Comparison of ENCODE assay signal across 1 cellular context in genomic region chr6:24738732-24739131, GRCh38.
TF ChIP-seq lines count a peak whose summit lies in the region.

No MANE protein-coding gene starts in this region.

TF ChIP-seq in GM23338, 12 proteins besides CTCF, POLR2A, EP300 and RAD21:
- TF ChIP-seq JUNB (IDR thresholded peaks at IDR 0.05; ENCODE audit: unreplicated experiment) (no peak), NANOG (IDR thresholded peaks at IDR 0.05; ENCODE audit: borderline replicate concordance) (no peak), STAT1 (IDR thresholded peaks at IDR 0.05; ENCODE audit: unreplicated experiment) (no peak), REST (IDR thresholded peaks at IDR 0.05; ENCODE audit: unreplicated experiment) (no peak), EZH2phosphoT487 (IDR thresholded peaks at IDR 0.05; ENCODE audit: unreplicated experiment) (no peak), CREB1 (CRISPR knock-in tag; IDR thresholded peaks at IDR 0.05; ENCODE audit: low read depth) (no peak), ZNF331 (CRISPR knock-in tag; IDR thresholded peaks at IDR 0.05; ENCODE audit: low read depth) (no peak)
- TF ChIP-seq, protein P1, sequence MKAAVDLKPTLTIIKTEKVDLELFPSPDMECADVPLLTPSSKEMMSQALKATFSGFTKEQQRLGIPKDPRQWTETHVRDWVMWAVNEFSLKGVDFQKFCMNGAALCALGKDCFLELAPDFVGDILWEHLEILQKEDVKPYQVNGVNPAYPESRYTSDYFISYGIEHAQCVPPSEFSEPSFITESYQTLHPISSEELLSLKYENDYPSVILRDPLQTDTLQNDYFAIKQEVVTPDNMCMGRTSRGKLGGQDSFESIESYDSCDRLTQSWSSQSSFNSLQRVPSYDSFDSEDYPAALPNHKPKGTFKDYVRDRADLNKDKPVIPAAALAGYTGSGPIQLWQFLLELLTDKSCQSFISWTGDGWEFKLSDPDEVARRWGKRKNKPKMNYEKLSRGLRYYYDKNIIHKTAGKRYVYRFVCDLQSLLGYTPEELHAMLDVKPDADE (IDR thresholded peaks at IDR 0.05), result no peak
- TF ChIP-seq, protein P2, sequence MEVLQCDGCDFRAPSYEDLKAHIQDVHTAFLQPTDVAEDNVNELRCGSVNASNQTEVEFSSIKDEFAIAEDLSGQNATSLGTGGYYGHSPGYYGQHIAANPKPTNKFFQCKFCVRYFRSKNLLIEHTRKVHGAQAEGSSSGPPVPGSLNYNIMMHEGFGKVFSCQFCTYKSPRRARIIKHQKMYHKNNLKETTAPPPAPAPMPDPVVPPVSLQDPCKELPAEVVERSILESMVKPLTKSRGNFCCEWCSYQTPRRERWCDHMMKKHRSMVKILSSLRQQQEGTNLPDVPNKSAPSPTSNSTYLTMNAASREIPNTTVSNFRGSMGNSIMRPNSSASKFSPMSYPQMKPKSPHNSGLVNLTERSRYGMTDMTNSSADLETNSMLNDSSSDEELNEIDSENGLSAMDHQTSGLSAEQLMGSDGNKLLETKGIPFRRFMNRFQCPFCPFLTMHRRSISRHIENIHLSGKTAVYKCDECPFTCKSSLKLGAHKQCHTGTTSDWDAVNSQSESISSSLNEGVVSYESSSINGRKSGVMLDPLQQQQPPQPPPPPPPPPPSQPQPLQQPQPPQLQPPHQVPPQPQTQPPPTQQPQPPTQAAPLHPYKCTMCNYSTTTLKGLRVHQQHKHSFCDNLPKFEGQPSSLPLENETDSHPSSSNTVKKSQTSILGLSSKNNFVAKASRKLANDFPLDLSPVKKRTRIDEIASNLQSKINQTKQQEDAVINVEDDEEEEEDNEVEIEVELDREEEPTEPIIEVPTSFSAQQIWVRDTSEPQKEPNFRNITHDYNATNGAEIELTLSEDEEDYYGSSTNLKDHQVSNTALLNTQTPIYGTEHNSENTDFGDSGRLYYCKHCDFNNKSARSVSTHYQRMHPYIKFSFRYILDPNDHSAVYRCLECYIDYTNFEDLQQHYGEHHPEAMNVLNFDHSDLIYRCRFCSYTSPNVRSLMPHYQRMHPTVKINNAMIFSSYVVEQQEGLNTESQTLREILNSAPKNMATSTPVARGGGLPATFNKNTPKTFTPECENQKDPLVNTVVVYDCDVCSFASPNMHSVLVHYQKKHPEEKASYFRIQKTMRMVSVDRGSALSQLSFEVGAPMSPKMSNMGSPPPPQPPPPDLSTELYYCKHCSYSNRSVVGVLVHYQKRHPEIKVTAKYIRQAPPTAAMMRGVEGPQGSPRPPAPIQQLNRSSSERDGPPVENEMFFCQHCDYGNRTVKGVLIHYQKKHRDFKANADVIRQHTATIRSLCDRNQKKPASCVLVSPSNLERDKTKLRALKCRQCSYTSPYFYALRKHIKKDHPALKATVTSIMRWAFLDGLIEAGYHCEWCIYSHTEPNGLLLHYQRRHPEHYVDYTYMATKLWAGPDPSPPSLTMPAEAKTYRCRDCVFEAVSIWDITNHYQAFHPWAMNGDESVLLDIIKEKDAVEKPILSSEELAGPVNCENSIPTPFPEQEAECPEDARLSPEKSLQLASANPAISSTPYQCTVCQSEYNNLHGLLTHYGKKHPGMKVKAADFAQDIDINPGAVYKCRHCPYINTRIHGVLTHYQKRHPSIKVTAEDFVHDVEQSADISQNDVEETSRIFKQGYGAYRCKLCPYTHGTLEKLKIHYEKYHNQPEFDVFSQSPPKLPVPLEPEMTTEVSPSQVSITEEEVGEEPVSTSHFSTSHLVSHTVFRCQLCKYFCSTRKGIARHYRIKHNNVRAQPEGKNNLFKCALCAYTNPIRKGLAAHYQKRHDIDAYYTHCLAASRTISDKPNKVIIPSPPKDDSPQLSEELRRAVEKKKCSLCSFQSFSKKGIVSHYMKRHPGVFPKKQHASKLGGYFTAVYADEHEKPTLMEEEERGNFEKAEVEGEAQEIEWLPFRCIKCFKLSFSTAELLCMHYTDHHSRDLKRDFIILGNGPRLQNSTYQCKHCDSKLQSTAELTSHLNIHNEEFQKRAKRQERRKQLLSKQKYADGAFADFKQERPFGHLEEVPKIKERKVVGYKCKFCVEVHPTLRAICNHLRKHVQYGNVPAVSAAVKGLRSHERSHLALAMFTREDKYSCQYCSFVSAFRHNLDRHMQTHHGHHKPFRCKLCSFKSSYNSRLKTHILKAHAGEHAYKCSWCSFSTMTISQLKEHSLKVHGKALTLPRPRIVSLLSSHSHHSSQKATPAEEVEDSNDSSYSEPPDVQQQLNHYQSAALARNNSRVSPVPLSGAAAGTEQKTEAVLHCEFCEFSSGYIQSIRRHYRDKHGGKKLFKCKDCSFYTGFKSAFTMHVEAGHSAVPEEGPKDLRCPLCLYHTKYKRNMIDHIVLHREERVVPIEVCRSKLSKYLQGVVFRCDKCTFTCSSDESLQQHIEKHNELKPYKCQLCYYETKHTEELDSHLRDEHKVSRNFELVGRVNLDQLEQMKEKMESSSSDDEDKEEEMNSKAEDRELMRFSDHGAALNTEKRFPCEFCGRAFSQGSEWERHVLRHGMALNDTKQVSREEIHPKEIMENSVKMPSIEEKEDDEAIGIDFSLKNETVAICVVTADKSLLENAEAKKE (CRISPR knock-in tag; IDR thresholded peaks at IDR 0.05), result no peak
